Comparison of ENCODE assay signal across 12 cellular contexts in the genomic region with DNA sequence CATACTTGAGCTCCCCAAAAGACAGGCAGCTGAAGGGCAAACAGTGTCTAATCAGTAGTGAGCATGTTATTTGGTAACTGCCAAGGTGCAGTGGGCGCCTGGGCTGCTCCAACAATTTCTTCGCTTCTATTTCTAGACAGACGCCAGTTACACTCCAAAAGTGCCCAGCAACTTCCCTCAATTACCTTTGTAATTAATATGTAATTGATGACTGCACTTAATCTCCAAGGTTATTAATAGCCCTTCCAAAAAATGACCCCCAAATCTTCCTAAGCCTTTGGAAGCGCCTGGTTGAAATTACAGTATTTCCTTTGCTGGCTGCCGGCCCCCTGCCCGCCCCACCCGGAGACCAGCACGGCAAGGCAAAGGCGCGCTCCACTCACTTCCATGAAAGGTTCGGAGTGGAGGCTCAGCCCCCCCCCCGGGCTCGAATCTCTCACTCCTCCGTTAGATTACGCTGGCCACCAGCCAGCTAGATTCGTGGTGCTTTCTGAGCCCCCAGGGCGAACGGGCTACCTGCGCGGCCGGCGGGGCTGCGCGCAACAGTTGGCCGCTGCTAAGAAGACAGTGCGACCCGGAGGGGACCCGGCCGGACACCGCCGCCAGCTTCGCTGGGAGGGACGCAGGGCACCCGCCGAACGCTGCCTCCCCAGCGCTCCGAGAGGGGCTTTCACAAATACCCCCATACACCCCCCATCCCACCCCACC. TPM values are rescaled to one million over a fixed set of nuclear protein-coding genes. Genes with fewer than 3 reads are reported as not detected.
DNase-seq lines count a peak whose midpoint lies in the region; ATAC-seq, FAIRE-seq and TF ChIP-seq lines count a peak whose summit lies in the region.
"Had no signal": no experiment of that assay in that cellular context is flagged by ENCODE, and none has a peak within 500 bp of the region (broad histone marks: within the 10 kb centered on the region; RNA-seq: fewer than 3 reads in every experiment).

No MANE protein-coding gene starts in this region.

- no peak overlapping the region for H3K27ac ChIP-seq in BLaER1 treated with 17β-estradiol and CSF1 and Interleukin-3, amounts not matched to agents 10 nM and 100 nM
- H3K27ac ChIP-seq in SK-N-MC (no peak overlapping the region), pancreas (peak overlapping the region in 1 of 4 donors; percentile 28)
- H3K27ac ChIP-seq in CD8-positive, alpha-beta memory T cell (ENCODE audit: low read depth, low read length), result no peak overlapping the region
- H3K27ac ChIP-seq: C4-2B, parathyroid adenoma had no signal

- CTCF ChIA-PET in CD8-positive, alpha-beta memory T cell (lab: Charles Lee), result no interaction called here

- peak overlapping the region in 6 of 11 experiments; percentile 67 to 86 (median 78); a peak in 9 of 22 replicates for H3K4me2 ChIP-seq in BLaER1 treated with 17β-estradiol and CSF1 and Interleukin-3, amounts not matched to agents 10 nM and 100 nM

- H3K27me3 Mint-ChIP-seq in CD8-positive, alpha-beta memory T cell, result peaks cover 16 to 31% of the 10 kb centered on the region in 2 donors

- H3K9ac ChIP-seq in BLaER1 treated with 17β-estradiol and CSF1 and Interleukin-3, amounts not matched to agents 10 nM and 100 nM, result no peak overlapping the region
- no peak overlapping the region for H3K9ac ChIP-seq in SK-N-MC (ENCODE audit: insufficient read length)
- H3K9ac ChIP-seq: parathyroid adenoma had no signal

- 0 out of 20 replicates have a peak overlapping the region, but pooled peaks of 3 of the 10 experiments have one; percentile 9 to 59 (median 55) for H3K4me3 ChIP-seq in BLaER1 treated with 17β-estradiol and CSF1 and Interleukin-3, amounts not matched to agents 10 nM and 100 nM
- H3K4me3 ChIP-seq in SK-N-MC (peak overlapping the region; percentile 85), pancreas (peak overlapping the region; percentile 7 to 59 (median 44))
- H3K4me3 ChIP-seq in CD8-positive, alpha-beta memory T cell (ENCODE audit: low read length), result no peak overlapping the region

- H3K27me3 ChIP-seq in BLaER1 treated with 17β-estradiol and CSF1 and Interleukin-3, amounts not matched to agents 10 nM and 100 nM, result peaks cover 95 to 100% (median 100%) of the 10 kb centered on the region in 11 experiments
- peaks cover 0 to 6% (median 0%) of the 10 kb centered on the region in 4 donors for H3K27me3 ChIP-seq in pancreas
- no peaks in the 10 kb centered on the region for H3K27me3 ChIP-seq in CD8-positive, alpha-beta memory T cell (ENCODE audit: insufficient read depth, low read length, poor library complexity, severe bottlenecking)

- TF ChIP-seq CTCF in pancreas (IDR thresholded peaks at IDR 0.05), result no peak

- H3K36me3 Mint-ChIP-seq in CD8-positive, alpha-beta memory T cell, result no peaks in the 10 kb centered on the region

- FAIRE-seq in pancreas (lab: Jason Lieb, UNC), result no peak
- FAIRE-seq: TTC549 had no signal

- no peak for ATAC-seq in left ventricle myocardium superior
- no peak for ATAC-seq in pancreas
- no peak for ATAC-seq in HG02623 (IDR thresholded peaks at IDR 0.05; ENCODE audit: unreplicated experiment)
- ATAC-seq in HG03135 (IDR thresholded peaks at IDR 0.05; ENCODE audit: unreplicated experiment), result no peak
- no peak for ATAC-seq in GM19452 (IDR thresholded peaks at IDR 0.05; ENCODE audit: unreplicated experiment)

- peaks cover 0 to 38% (median 10%) of the 10 kb centered on the region in 11 experiments; a peak in 9 of 22 replicates for H4K20me1 ChIP-seq in BLaER1 treated with 17β-estradiol and CSF1 and Interleukin-3, amounts not matched to agents 10 nM and 100 nM

- no peak overlapping the region for H3K27ac Mint-ChIP-seq in CD8-positive, alpha-beta memory T cell

- intact Hi-C loops in left ventricle myocardium superior (cut with micrococcal nuclease) (no loop called here), pancreas (cut with DNase I) (no loop called here)

- POLR2A ChIA-PET in CD8-positive, alpha-beta memory T cell (lab: Charles Lee), result no interaction called here

- no peaks in the 10 kb centered on the region for H3K9me3 Mint-ChIP-seq in CD8-positive, alpha-beta memory T cell

- H3K36me3 ChIP-seq in BLaER1 treated with 17β-estradiol and CSF1 and Interleukin-3, amounts not matched to agents 10 nM and 100 nM, result no peaks in the 10 kb centered on the region
- H3K36me3 ChIP-seq in SK-N-MC (ENCODE audit: insufficient read depth, low read length) (no peaks in the 10 kb centered on the region), pancreas (no peaks in the 10 kb centered on the region)
- no peaks in the 10 kb centered on the region for H3K36me3 ChIP-seq in CD8-positive, alpha-beta memory T cell (ENCODE audit: insufficient read depth, low read length)

- H3K4me1 Mint-ChIP-seq in CD8-positive, alpha-beta memory T cell, result peaks cover 0 to 12% (median 0%) of the 10 kb centered on the region in 3 donors

- DNase-seq in SK-N-MC (ENCODE audit: low read depth, low spot score) (no peak), left ventricle myocardium superior (peak; percentile 22), pancreas (peak in 5 of 6 donors; percentile 16 to 62 (median 37))
- no peak for DNase-seq in CD8-positive, alpha-beta memory T cell
- DNase-seq: activated gamma-delta T cell had no signal

- no peak overlapping the region for H3K4me3 Mint-ChIP-seq in CD8-positive, alpha-beta memory T cell

- 2 to 28% methylated on average over 38 of the region's 38 CpGs for WGBS in pancreas, 2 donors

- H3K9me3 ChIP-seq in BLaER1 treated with 17β-estradiol and CSF1 and Interleukin-3, amounts not matched to agents 10 nM and 100 nM (replicated peaks in 1 of 11), result peaks cover 4 to 30% (median 21%) of the 10 kb centered on the region in 11 experiments; a peak in 15 of 22 replicates
- H3K9me3 ChIP-seq in SK-N-MC (ENCODE audit: low read depth, low read length), result no peaks in the 10 kb centered on the region
- H3K9me3 ChIP-seq in pancreas, result no peaks in the 10 kb centered on the region
- no peaks in the 10 kb centered on the region for H3K9me3 ChIP-seq in CD8-positive, alpha-beta memory T cell (ENCODE audit: low read length)

- H3K4me1 ChIP-seq in BLaER1 treated with 17β-estradiol and CSF1 and Interleukin-3, amounts not matched to agents 10 nM and 100 nM, result peaks cover 0 to 16% (median 15%) of the 10 kb centered on the region in 10 experiments; a peak in 14 of 20 replicates
- no peaks in the 10 kb centered on the region for H3K4me1 ChIP-seq in pancreas
- H3K4me1 ChIP-seq in CD8-positive, alpha-beta memory T cell (ENCODE audit: insufficient read depth, low read length), result no peaks in the 10 kb centered on the region
- H3K4me1 ChIP-seq: parathyroid adenoma had no signal

RNA-seq across cellular contexts. Expression of a gene that starts 1.9 kb away (rescaled TPM):
- total RNA-seq in left ventricle myocardium superior (11.6 TPM), pancreas (10 to 100 TPM in 3 of 6 donors, 1 to 10 TPM in 3; 6.9 to 15.3 (median 10.3) TPM)
- 1 to 10 TPM; 3.0 to 4.8 TPM for polyA plus RNA-seq in pancreas
- total RNA-seq in CD8-positive, alpha-beta memory T cell, result not detected
- polyA plus RNA-seq in CD8-positive, alpha-beta memory T cell, result not detected

Comparison
In these comparisons a context has a peak if more than half of its experiments do, and no peak if none do; other contexts are left out.
1. DNase-seq: peak in left ventricle myocardium superior (single experiment) and pancreas (5 of 6); none in SK-N-MC (single experiment) and CD8-positive, alpha-beta memory T cell (0 of 5).
2. RNA of a gene that starts 1.9 kb away (total RNA-seq): 6.9 to 15.3 TPM in pancreas and 11.6 TPM in left ventricle myocardium superior (single experiment); not detected in CD8-positive, alpha-beta memory T cell; every median in the first group is over 4 times any median in the second.